Comparison of ENCODE assay signal across 8 cellular contexts in the genomic region with DNA sequence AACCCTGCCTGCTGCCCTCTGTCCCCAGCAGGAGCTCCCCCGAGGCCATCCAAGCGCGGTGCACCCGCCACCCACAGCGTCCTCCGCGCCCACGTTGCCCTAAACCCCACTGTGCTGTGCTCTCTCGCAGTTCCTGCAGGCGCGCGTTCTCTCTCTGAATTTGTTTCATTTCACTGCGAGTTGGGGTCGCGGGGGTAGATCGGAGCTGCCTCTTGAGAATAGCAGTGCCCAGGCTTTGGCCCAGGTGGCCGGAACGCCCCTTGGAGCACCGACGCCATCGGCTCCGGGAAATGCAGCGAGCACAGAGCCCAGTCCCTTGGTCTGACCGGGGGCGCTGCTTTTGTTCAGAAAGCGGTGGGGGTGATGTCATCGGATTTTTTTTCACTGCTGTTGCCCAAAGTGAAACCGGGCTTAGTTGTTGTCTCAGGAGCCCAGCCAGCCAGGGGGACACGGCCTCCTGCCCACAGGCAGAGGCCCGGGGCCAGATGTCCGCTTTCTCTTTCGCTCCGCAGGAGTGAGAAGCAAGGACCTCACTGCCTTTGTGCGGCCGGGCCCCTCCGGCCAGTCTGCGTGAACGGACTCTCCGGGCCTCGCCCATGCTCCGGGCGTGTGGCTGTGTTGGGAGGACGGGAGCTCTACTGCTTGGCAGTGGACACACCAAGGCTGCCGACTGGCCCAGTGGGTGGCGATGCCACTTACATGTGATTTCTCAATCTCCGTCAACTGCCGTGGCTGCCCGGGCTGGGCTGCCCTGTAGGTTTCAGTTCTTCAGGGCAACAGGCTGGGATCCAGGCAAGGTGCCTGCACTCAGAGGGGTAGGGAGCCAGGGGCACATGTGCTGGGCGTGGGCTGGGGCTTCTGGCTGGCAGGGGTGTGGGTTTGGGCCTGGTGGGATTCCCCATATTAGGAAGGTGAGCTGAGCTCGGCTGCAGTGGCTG. TPM values are rescaled to one million over a fixed set of nuclear protein-coding genes. Genes with fewer than 3 reads are reported as not detected.
DNase-seq lines count a peak whose midpoint lies in the region; ATAC-seq, FAIRE-seq and TF ChIP-seq lines count a peak whose summit lies in the region.

No MANE protein-coding gene starts in this region.

- CTCF ChIA-PET in A549 (lab: Yijun Ruan, JAX): interaction anchor here (0.6 to 6.1 kb wide), 19 partner anchors 9 to 1860 kb away, joined by 3 to 32 read pairs (median 4); a partner anchor contains a TSS

- FAIRE-seq in A549 (lab: Jason Lieb, UNC): no peak

- DNase-seq in A549 (ENCODE audit: low read depth in 1 of 2, low spot score in 1 of 2) (peak; percentile 71 to 72), SK-N-MC (ENCODE audit: low read depth, low spot score) (no peak), body of pancreas (peak; percentile 62 to 82 (median 76)), hippocampal formation (lab: John Stamatoyannopoulos, UW) (peak; percentile 79 to 82), sciatic nerve (ENCODE audit: low spot score) (peak; percentile 87), SKM-1 (lab: John Stamatoyannopoulos, UW; ENCODE audit: unreplicated experiment) (no peak)

- H3K9me3 ChIP-seq in A549: no peaks in the 10 kb centered on the region
- no peaks in the 10 kb centered on the region for H3K9me3 ChIP-seq in SK-N-MC (ENCODE audit: low read depth, low read length)
- H3K9me3 ChIP-seq in body of pancreas: no peaks in the 10 kb centered on the region

- H3K27ac ChIP-seq in A549: peak overlapping the region; percentile 80 to 96
- peak overlapping the region; percentile 26; the same call in 1 of the 2 replicates for H3K27ac ChIP-seq in SK-N-MC
- peak overlapping the region; percentile 55 to 94 (median 90) for H3K27ac ChIP-seq in body of pancreas

- H3K36me3 ChIP-seq in SK-N-MC (ENCODE audit: insufficient read depth, low read length) (peaks cover 9% of the 10 kb centered on the region; the same call in 1 of the 2 replicates), body of pancreas (replicated peaks in 1 of 2; ENCODE audit: insufficient read depth in 1 of 2, low read depth in 2 of 2) (no peaks in the 10 kb centered on the region)

- TF ChIP-seq CTCF in A549 (IDR thresholded peaks at IDR 0.05): peak; percentile 10; the same call in 1 of the 3 replicates
- peak in 1 of 7 experiments; percentile 16 for TF ChIP-seq CTCF in body of pancreas (IDR thresholded peaks at IDR 0.05)

- ATAC-seq in A549 (peak; percentile 81 to 83), HG03196 (IDR thresholded peaks at IDR 0.05; ENCODE audit: unreplicated experiment) (peak; percentile 47), body of pancreas (peak; percentile 82), sciatic nerve (peak; percentile 88)

- H3K4me3 ChIP-seq in A549 (peak overlapping the region; percentile 43), SK-N-MC (no peak overlapping the region), body of pancreas (peak overlapping the region in 1 of 2 donors; percentile 22)

- H3K4me1 ChIP-seq in A549: peaks cover 19% of the 10 kb centered on the region
- H3K4me1 ChIP-seq in body of pancreas: peaks cover 19% of the 10 kb centered on the region

- no peak overlapping the region for H3K9ac ChIP-seq in SK-N-MC (ENCODE audit: insufficient read length)

- TF ChIP-seq EP300 in A549 (IDR thresholded peaks at IDR 0.05): no peak

- no peak; a peak in 1 of 5 replicates for TF ChIP-seq RAD21 in A549 (conservative IDR thresholded peaks at IDR 0.05 in 1 of 2, IDR thresholded peaks at IDR 0.05 in 1 of 2)

- peak overlapping the region; percentile 98 for H3K4me2 ChIP-seq in A549

- no peaks in the 10 kb centered on the region for H3K27me3 ChIP-seq in body of pancreas

- 10% methylated on average over 42 of the region's 50 CpGs for WGBS in A549 (ENCODE audit: missing lambda C conversion rate)
- 41 to 76% methylated on average over 26 to 50 of the region's 50 CpGs for WGBS in body of pancreas, 2 donors

- intact Hi-C loops in body of pancreas (cut with DNase I): no loop called here
- intact Hi-C loops in sciatic nerve (cut with DNase I): no loop called here

- POLR2A ChIA-PET in A549 (lab: Yijun Ruan, JAX): interaction anchor here (0.7 to 2.6 kb wide), 8 partner anchors 8 to 84 kb away, joined by 3 to 15 read pairs (median 4); a partner anchor contains a TSS

- in situ Hi-C loops in GM18951 (cut with MboI; ENCODE audit: low sequenced_read_pairs, unreplicated experiment): no loop called here

- TF ChIP-seq POLR2A in A549 (IDR thresholded peaks at IDR 0.05; ENCODE audit: low read length) (no peak; the same call in 1 of the 2 replicates), GM18951 (IDR thresholded peaks at IDR 0.05; ENCODE audit: extremely low read depth, insufficient read depth, insufficient read length) (peak; percentile 50), body of pancreas (IDR thresholded peaks at IDR 0.05) (peak; percentile 37 to 73 (median 67))

TF ChIP-seq in A549, 52 proteins besides CTCF, POLR2A, EP300 and RAD21:
- TF ChIP-seq JUN (IDR thresholded peaks at IDR 0.05) (peak in 1 of 2 experiments; percentile 41; a peak in 2 of 5 replicates), RCOR1 (IDR thresholded peaks at IDR 0.05; ENCODE audit: low read depth, low read length) (no peak), CEBPB (IDR thresholded peaks at IDR 0.05) (peak; percentile 22 to 67; a peak in 3 of 4 replicates), SMC3 (IDR thresholded peaks at IDR 0.05) (peak; percentile 7; the same call in 1 of the 3 replicates)

RNA-seq across cellular contexts. Expression of a gene that starts 43.2 kb away (rescaled TPM):
- polyA plus RNA-seq in A549 (2011; rRNA removed): 6.8 and 8.3 TPM in 2 replicates
- 7.4 and 10.0 TPM in 2 replicates for polyA plus RNA-seq in A549 (2012; cell fraction: cytosol; rRNA removed)
- 27.5 and 29.2 TPM in 2 replicates for polyA plus RNA-seq in A549 (2012; cell fraction: nucleus; rRNA removed)
- 9.8 to 10.9 TPM (median 10.2 TPM) in 3 replicates for polyA plus RNA-seq in A549 (2017; fragmentation: RNase III; extraction: RNeasy Plus Mini Kit Qiagen cat#74134 plus additional on column Dnase treatment)
- 15.7 and 19.4 TPM in 2 replicates for polyA minus RNA-seq in A549 (2011; rRNA and poly(A)+ RNA removed)
- 10 to 100 TPM; 16.2 to 17.6 TPM for total RNA-seq in body of pancreas
- 37.7 TPM for total RNA-seq in sciatic nerve

RNA-seq across cellular contexts. Expression of a gene that starts 50.1 kb away (rescaled TPM):
- 6.8 and 7.1 TPM in 2 replicates for polyA plus RNA-seq in A549 (2011; rRNA removed)
- 16.4 and 24.3 TPM in 2 replicates for polyA plus RNA-seq in A549 (2012; cell fraction: cytosol; rRNA removed)
- polyA plus RNA-seq in A549 (2012; cell fraction: nucleus; rRNA removed): 118 and 171 TPM in 2 replicates
- 17.6 to 22.7 TPM (median 21.8 TPM) in 3 replicates for polyA plus RNA-seq in A549 (2017; fragmentation: RNase III; extraction: RNeasy Plus Mini Kit Qiagen cat#74134 plus additional on column Dnase treatment)
- 4.6 and 6.7 TPM in 2 replicates for polyA minus RNA-seq in A549 (2011; rRNA and poly(A)+ RNA removed)
- total RNA-seq in body of pancreas: 10 to 100 TPM; 20.2 to 23.4 TPM
- 36.2 TPM for total RNA-seq in sciatic nerve

Comparison
In these comparisons a context has a peak if more than half of its experiments do, and no peak if none do; other contexts are left out.
1. DNase-seq: peak in A549 (2 of 2), body of pancreas (4 of 4), hippocampal formation (2 of 2) and sciatic nerve (single experiment); none in SK-N-MC (single experiment) and SKM-1 (single experiment).
2. H3K27ac ChIP-seq: peak in every context shown above with its lines; median percentile 90 in body of pancreas; 88 in A549; 26 in SK-N-MC.
3. Peak in every context shown above with its lines, with median percentiles within 50 percentile points of each other: ATAC-seq.